Comparison of ENCODE assay signal across 28 cellular contexts in genomic region chr10:64271508-64271907, GRCh38.
"Had no signal": no experiment of that assay in that cellular context is flagged by ENCODE, and none has a peak within 500 bp of the region (broad histone marks: within the 10 kb centered on the region; RNA-seq: fewer than 3 reads in every experiment).

No MANE protein-coding gene starts in this region.

- H3K9me3 ChIP-seq: left lung, lower lobe of right lung, ovary, stomach, testis, thyroid gland, transverse colon, upper lobe of left lung had no signal

- H3K27ac Mint-ChIP-seq: mesothelial cell of epicardium; naive B cell; natural killer cell; nephron progenitor cell; progenitor cell of endocrine pancreas; stimulated activated naive B cell treated with anti-CD40 and anti-IgM and Interleukin-4, amounts not matched to agents 10 μg/mL and 1 μg/mL and 100 μg/mL, for 72 hours had no signal

- H3K27me3 ChIP-seq: left lung, ovary, stomach, testis, thyroid gland, transverse colon, upper lobe of left lung had no signal

- H3K27me3 Mint-ChIP-seq: naive B cell; progenitor cell of endocrine pancreas; stimulated activated naive B cell treated with anti-CD40 and anti-IgM and Interleukin-4, amounts not matched to agents 10 μg/mL and 1 μg/mL and 100 μg/mL, for 72 hours had no signal

- H3K4me1 Mint-ChIP-seq: mesothelial cell of epicardium; naive B cell; natural killer cell; nephron progenitor cell; stimulated activated naive B cell treated with anti-CD40 and anti-IgM and Interleukin-4, amounts not matched to agents 10 μg/mL and 1 μg/mL and 100 μg/mL, for 72 hours had no signal

- ATAC-seq: left cardiac atrium; left lung; lower lobe of right lung; natural killer cell; right cardiac atrium; sciatic nerve; stimulated activated naive B cell treated with anti-CD40 and anti-IgM and Interleukin-4, amounts not matched to agents 10 μg/mL and 1 μg/mL and 100 μg/mL, for 72 hours; stimulated activated naive CD8-positive, alpha-beta T cell treated with anti-CD3 and anti-CD28 coated beads, Interleukin-15, Interleukin-2, amounts not matched to agents 100 U/mL and 50 U/mL, for 24 hours had no signal

- H3K4me3 Mint-ChIP-seq: mesothelial cell of epicardium; naive B cell; natural killer cell; nephron progenitor cell; stimulated activated naive B cell treated with anti-CD40 and anti-IgM and Interleukin-4, amounts not matched to agents 10 μg/mL and 1 μg/mL and 100 μg/mL, for 72 hours had no signal

- H3K36me3 ChIP-seq: left lung, lower lobe of right lung, ovary, stomach, thyroid gland, transverse colon, upper lobe of left lung had no signal

- H3K36me3 Mint-ChIP-seq: mesothelial cell of epicardium; naive B cell; natural killer cell; stimulated activated naive B cell treated with anti-CD40 and anti-IgM and Interleukin-4, amounts not matched to agents 10 μg/mL and 1 μg/mL and 100 μg/mL, for 72 hours had no signal

- DNase-seq: hippocampal formation; kidney glomerular epithelial cell; left cardiac atrium; left lung; lower lobe of right lung; mammary epithelial cell; mesenchymal stem cell; naive B cell; natural killer cell; nephron progenitor cell; ovary; retina; right cardiac atrium; stimulated activated CD4-positive, alpha-beta T cell treated with anti-CD3 and anti-CD28 coated beads, Interleukin-12 subunit alpha, Interleukin-12 subunit beta, amount 100 ng/mL, for 4 hours; stimulated activated CD4-positive, alpha-beta T cell treated with anti-CD3 and anti-CD28 coated beads, Interleukin-15, amount 100 ng/mL, for 24 hours; stimulated activated CD4-positive, alpha-beta T cell treated with anti-CD3 and anti-CD28 coated beads, Interleukin-2, amount 100 ng/mL, for 24 hours; stimulated activated CD4-positive, alpha-beta T cell treated with anti-CD3 and anti-CD28 coated beads, Interleukin-4, amount 100 ng/mL, for 1 hour; stimulated activated naive B cell treated with anti-CD40 and anti-IgM and Interleukin-4, amounts not matched to agents 10 μg/mL and 1 μg/mL and 100 μg/mL, for 72 hours; stimulated activated naive CD8-positive, alpha-beta T cell treated with anti-CD3 and anti-CD28 coated beads, Interleukin-15, Interleukin-2, amounts not matched to agents 100 U/mL and 50 U/mL, for 24 hours; stomach; testis; thyroid gland; transverse colon; upper lobe of left lung had no signal

- H3K4me1 ChIP-seq: left lung, lower lobe of right lung, stomach, testis, thyroid gland, transverse colon, upper lobe of left lung had no signal

- H3K9me3 Mint-ChIP-seq: mesothelial cell of epicardium; nephron progenitor cell; stimulated activated naive B cell treated with anti-CD40 and anti-IgM and Interleukin-4, amounts not matched to agents 10 μg/mL and 1 μg/mL and 100 μg/mL, for 72 hours had no signal

- H3K27ac ChIP-seq: left lung, lower lobe of right lung, ovary, skin epidermis, stomach, testis, thyroid gland, transverse colon, upper lobe of left lung had no signal

- H3K4me3 ChIP-seq: left lung, lower lobe of right lung, ovary, skin epidermis, stomach, testis, thyroid gland, transverse colon, upper lobe of left lung had no signal
